Comparison of ENCODE assay signal across 8 cellular contexts in the genomic region with DNA sequence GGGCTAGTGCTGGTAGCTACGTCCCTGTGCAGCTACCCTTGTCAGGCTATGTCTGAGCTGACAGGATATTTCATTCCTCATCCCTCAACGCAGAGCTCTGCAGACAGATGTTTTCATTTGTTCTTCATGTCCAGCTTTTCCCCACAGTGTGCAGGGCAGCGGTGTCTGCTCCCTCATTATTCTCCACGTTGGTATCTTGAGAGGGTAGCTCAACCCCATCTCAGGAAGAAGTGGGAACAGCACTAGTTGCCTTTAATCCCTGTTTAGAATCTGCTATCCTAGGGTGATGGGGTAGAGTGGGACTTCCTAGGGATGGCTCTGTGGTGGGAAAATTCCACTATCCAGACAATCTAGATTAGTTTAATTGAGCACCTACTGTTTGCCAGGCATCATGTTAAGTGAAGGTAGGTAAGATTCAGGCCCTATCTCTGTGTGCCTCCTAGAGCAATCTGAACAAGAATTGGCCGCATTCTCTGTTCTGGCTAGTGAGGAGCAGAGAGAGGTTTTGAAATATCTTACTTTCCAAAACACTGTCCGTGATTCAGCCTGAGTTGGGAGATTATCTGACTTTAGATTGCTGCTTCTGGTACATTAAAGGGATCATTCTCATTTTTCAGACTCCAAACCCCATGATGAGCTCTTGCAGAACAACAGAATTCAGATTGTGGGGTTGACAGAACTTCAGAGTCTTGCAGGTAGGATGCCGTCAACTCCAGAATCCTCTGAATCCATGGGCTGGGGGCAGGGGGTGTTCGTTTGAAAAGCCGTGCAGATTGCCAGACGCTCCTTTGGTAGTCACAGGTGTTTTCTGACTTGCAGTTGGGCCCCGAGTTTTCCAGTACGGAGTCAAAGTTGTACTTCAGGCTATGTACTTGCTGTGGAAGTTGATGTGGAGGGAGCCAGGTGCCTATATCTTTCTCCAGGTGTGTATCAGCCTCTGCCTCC. TPM values are rescaled to one million over a fixed set of nuclear protein-coding genes. Genes with fewer than 3 reads are reported as not detected.
DNase-seq lines count a peak whose midpoint lies in the region; ATAC-seq and TF ChIP-seq lines count a peak whose summit lies in the region.

No MANE protein-coding gene starts in this region.

- H3K36me3 ChIP-seq in adipocyte (ENCODE audit: control insufficient read depth, insufficient read depth, low read length, severe bottlenecking) (peaks cover 20% of the 10 kb centered on the region), kidney epithelial cell (ENCODE audit: control insufficient read depth, insufficient read depth, low read length) (no peaks in the 10 kb centered on the region), testis (ENCODE audit: low read depth, missing control alignments) (no peaks in the 10 kb centered on the region)

- peaks cover 22% of the 10 kb centered on the region for H3K4me1 Mint-ChIP-seq in T-helper 1 cell treated with Interleukin-12 subunit alpha and Interleukin-12 subunit beta and Interleukin-4 antibody, amounts not matched to agents 30 μg/mL and 1 μg/mL, for 36 hours (ENCODE audit: low read depth)

- no peaks in the 10 kb centered on the region for H3K9me3 Mint-ChIP-seq in T-helper 1 cell treated with Interleukin-12 subunit alpha and Interleukin-12 subunit beta and Interleukin-4 antibody, amounts not matched to agents 30 μg/mL and 1 μg/mL, for 36 hours

- TF ChIP-seq POLR2A in testis (IDR thresholded peaks at IDR 0.05): no peak

- intact Hi-C loops in testis (cut with DNase I; ENCODE audit: low total_unique reads): no loop called here

- peaks cover 4% of the 10 kb centered on the region for H3K36me3 Mint-ChIP-seq in T-helper 1 cell treated with Interleukin-12 subunit alpha and Interleukin-12 subunit beta and Interleukin-4 antibody, amounts not matched to agents 30 μg/mL and 1 μg/mL, for 36 hours (ENCODE audit: low read depth)

- peak overlapping the region; percentile 97 for H3K4me3 Mint-ChIP-seq in T-helper 1 cell treated with Interleukin-12 subunit alpha and Interleukin-12 subunit beta and Interleukin-4 antibody, amounts not matched to agents 30 μg/mL and 1 μg/mL, for 36 hours

- peaks cover 18% of the 10 kb centered on the region for H3K4me1 ChIP-seq in adipocyte (ENCODE audit: control insufficient read depth, insufficient read depth, low read length)
- peaks cover 11% of the 10 kb centered on the region for H3K4me1 ChIP-seq in testis

- H3K27me3 ChIP-seq in adipocyte (replicated peaks; ENCODE audit: control insufficient read depth, insufficient read depth, low read length) (no peaks in the 10 kb centered on the region), kidney epithelial cell (ENCODE audit: control insufficient read depth, insufficient read depth, low read length) (no peaks in the 10 kb centered on the region), testis (no peaks in the 10 kb centered on the region)

- peak overlapping the region; percentile 98 for H3K27ac Mint-ChIP-seq in T-helper 1 cell treated with Interleukin-12 subunit alpha and Interleukin-12 subunit beta and Interleukin-4 antibody, amounts not matched to agents 30 μg/mL and 1 μg/mL, for 36 hours

- H3K27me3 Mint-ChIP-seq in T-helper 1 cell treated with Interleukin-12 subunit alpha and Interleukin-12 subunit beta and Interleukin-4 antibody, amounts not matched to agents 30 μg/mL and 1 μg/mL, for 36 hours (ENCODE audit: low read depth): no peaks in the 10 kb centered on the region

- TF ChIP-seq CTCF in kidney epithelial cell (IDR thresholded peaks at IDR 0.05; ENCODE audit: insufficient read depth, low read length, poor library complexity, severe bottlenecking): no peak
- no peak for TF ChIP-seq CTCF in testis (IDR thresholded peaks at IDR 0.05)

- H3K27ac ChIP-seq in testis: peak overlapping the region; percentile 64 to 85

- DNase-seq in T-helper 1 cell (no peak), adipocyte (ENCODE audit: low read depth) (no peak), kidney epithelial cell (ENCODE audit: low read depth) (no peak), testis (no peak), NCI-H2227 (lab: John Stamatoyannopoulos, UW; ENCODE audit: unreplicated experiment) (no peak)

- peak overlapping the region; percentile 95 for H3K9ac ChIP-seq in adipocyte (ENCODE audit: low read length)

- H3K4me3 ChIP-seq in adipocyte (ENCODE audit: low read length) (peak overlapping the region; percentile 95), kidney epithelial cell (ENCODE audit: low read depth, low read length) (peak overlapping the region; percentile 88), testis (peak overlapping the region; percentile 62 to 85)

- H3K9me3 ChIP-seq in adipocyte (ENCODE audit: control insufficient read depth, low read length) (no peaks in the 10 kb centered on the region), testis (no peaks in the 10 kb centered on the region)

- no peak for ATAC-seq in HG02885 (IDR thresholded peaks at IDR 0.05; ENCODE audit: poor library complexity, unreplicated experiment)
- ATAC-seq in HG02884 (IDR thresholded peaks at IDR 0.05; ENCODE audit: unreplicated experiment): no peak

- 38 to 47% methylated on average over 12 of the region's 12 CpGs for WGBS in testis, 2 donors

RNA-seq across cellular contexts. Expression of a gene that starts 1.0 kb away (rescaled TPM):
- total RNA-seq in kidney epithelial cell (33.0 and 33.5 TPM in 2 replicates), testis (10 to 100 TPM; 34.3 to 35.9 TPM)
- 54.3 TPM for polyA plus RNA-seq in testis (ENCODE audit: insufficient read depth, low read depth, low replicate concordance)

RNA-seq across cellular contexts. Expression of a gene that starts 6.8 kb away (rescaled TPM):
- total RNA-seq in kidney epithelial cell (1.0 TPM in 1 of 2 replicates, not detected in the other), testis (1 to 10 TPM; 1.2 to 2.4 TPM)
- polyA plus RNA-seq in testis (ENCODE audit: insufficient read depth, low read depth, low replicate concordance): 10.8 TPM

RNA-seq across cellular contexts. Expression of a gene that starts 25.0 kb away (rescaled TPM):
- total RNA-seq in kidney epithelial cell (7.8 and 16.8 TPM in 2 replicates), testis (10 to 100 TPM; 20.3 to 20.6 TPM)
- polyA plus RNA-seq in testis (ENCODE audit: insufficient read depth, low read depth, low replicate concordance): 36.7 TPM

RNA-seq across cellular contexts. Expression of a gene that starts 38.9 kb away (rescaled TPM):
- total RNA-seq in kidney epithelial cell (40.0 and 59.9 TPM in 2 replicates), testis (10 to 100 TPM; 38.7 to 39.0 TPM)
- polyA plus RNA-seq in testis (ENCODE audit: insufficient read depth, low read depth, low replicate concordance): 11.4 TPM
